ENCODE assay signal across 1 cellular context in the genomic region with DNA sequence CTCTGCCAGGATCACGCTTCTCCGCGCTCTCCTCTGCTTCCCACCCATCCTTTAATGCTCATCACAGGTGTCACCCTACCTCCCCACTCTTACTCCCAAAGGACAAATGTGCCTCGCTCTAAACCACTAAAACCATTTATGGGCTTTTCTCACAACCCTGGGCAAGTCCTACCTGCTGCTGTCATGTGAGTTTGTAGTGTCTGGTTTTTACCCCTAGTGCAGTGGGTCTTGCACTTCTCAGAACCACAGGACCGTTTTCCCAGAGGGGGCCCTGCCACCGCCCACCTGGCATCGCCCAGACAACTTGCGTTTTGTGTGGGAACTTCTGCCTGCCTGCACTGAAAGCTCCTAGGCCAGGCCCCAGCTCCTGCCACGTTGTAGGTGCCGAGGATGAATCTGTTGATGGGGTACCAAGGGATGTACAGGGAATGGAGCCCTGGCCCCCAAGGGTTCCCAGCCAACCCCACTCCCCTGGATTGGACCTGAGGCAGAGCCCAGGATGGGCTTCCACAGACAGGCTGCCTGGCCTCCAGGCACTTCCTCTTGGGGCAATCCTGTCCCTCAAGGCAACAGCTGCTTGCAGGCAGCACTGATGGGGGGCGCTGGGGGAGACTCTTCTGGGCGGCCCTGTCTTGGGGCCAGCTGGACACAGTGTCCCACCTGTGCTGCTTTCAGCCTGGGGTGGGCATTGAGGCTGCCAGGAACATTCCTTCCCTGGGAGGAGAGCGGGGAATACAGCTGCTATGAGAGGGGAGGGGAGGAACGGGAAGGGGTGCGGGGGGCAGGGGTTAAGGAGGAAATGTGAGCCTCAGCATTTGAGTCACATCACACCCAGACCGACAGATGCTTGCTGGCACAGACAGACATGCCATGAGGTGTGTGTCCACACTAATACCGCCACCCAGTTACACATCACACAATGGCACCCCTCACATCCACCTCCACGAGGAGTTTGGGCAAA.
TF ChIP-seq lines count a peak whose summit lies in the region.

No MANE protein-coding gene starts in this region.

TF ChIP-seq in WTC11, 78 proteins besides CTCF, POLR2A, EP300 and RAD21 (continued from another document):
- TF ChIP-seq ZNF512 (CRISPR knock-in tag; IDR thresholded peaks at IDR 0.05; ENCODE audit: borderline replicate concordance), result no peak
- no peak for TF ChIP-seq FOXK1 (CRISPR knock-in tag; IDR thresholded peaks at IDR 0.05)
- TF ChIP-seq, protein P1, sequence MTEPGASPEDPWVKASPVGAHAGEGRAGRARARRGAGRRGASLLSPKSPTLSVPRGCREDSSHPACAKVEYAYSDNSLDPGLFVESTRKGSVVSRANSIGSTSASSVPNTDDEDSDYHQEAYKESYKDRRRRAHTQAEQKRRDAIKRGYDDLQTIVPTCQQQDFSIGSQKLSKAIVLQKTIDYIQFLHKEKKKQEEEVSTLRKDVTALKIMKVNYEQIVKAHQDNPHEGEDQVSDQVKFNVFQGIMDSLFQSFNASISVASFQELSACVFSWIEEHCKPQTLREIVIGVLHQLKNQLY (CRISPR knock-in tag; IDR thresholded peaks at IDR 0.05), result no peak
- TF ChIP-seq ESRRA (CRISPR knock-in tag; IDR thresholded peaks at IDR 0.05; ENCODE audit: borderline replicate concordance), result no peak
- TF ChIP-seq SMAD4 (CRISPR knock-in tag; IDR thresholded peaks at IDR 0.05), result no peak
- TF ChIP-seq ARID4B (CRISPR knock-in tag; IDR thresholded peaks at IDR 0.05; ENCODE audit: borderline replicate concordance), result no peak
- TF ChIP-seq, protein P2, sequence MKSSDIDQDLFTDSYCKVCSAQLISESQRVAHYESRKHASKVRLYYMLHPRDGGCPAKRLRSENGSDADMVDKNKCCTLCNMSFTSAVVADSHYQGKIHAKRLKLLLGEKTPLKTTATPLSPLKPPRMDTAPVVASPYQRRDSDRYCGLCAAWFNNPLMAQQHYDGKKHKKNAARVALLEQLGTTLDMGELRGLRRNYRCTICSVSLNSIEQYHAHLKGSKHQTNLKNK (CRISPR knock-in tag; IDR thresholded peaks at IDR 0.05), result no peak
- TF ChIP-seq, protein P3, sequence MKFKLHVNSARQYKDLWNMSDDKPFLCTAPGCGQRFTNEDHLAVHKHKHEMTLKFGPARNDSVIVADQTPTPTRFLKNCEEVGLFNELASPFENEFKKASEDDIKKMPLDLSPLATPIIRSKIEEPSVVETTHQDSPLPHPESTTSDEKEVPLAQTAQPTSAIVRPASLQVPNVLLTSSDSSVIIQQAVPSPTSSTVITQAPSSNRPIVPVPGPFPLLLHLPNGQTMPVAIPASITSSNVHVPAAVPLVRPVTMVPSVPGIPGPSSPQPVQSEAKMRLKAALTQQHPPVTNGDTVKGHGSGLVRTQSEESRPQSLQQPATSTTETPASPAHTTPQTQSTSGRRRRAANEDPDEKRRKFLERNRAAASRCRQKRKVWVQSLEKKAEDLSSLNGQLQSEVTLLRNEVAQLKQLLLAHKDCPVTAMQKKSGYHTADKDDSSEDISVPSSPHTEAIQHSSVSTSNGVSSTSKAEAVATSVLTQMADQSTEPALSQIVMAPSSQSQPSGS (CRISPR knock-in tag; IDR thresholded peaks at IDR 0.05; ENCODE audit: borderline replicate concordance, low read depth), result no peak
- no peak for TF ChIP-seq IRF2 (CRISPR knock-in tag; IDR thresholded peaks at IDR 0.05; ENCODE audit: borderline replicate concordance, low read depth)
- TF ChIP-seq, protein P4, sequence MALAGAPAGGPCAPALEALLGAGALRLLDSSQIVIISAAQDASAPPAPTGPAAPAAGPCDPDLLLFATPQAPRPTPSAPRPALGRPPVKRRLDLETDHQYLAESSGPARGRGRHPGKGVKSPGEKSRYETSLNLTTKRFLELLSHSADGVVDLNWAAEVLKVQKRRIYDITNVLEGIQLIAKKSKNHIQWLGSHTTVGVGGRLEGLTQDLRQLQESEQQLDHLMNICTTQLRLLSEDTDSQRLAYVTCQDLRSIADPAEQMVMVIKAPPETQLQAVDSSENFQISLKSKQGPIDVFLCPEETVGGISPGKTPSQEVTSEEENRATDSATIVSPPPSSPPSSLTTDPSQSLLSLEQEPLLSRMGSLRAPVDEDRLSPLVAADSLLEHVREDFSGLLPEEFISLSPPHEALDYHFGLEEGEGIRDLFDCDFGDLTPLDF (CRISPR knock-in tag; IDR thresholded peaks at IDR 0.05), result no peak
TF ChIP-seq in WTC11: peak in this region for 0.
